14 cellular contexts compared by ENCODE assay signal in the genomic region with DNA sequence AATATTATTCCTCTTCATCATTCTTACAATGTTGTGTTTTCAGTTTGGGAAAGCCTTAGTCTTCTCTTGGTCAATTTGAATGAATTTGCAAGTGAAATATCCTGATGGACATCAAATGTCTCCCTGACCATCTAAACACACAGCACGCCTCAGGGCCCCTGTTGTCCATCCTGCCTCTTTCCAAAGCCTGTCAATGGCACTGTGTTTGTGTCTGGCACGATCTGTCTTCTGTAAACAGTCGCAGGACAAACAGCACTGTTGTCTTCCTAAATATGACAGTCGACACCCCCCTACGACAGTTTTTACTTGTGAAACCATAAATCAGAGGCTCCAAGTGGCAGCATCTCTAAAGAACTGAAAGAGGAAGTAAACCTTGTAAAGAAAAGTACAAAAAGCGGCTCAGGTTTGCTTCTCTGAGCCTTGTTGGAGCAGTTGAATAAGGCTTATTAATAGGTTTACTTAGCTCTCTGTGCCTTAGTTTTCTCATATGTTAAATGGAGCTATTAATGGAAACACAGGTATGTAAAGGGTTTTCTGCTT.
DNase-seq lines count a peak whose midpoint lies in the region; ATAC-seq and TF ChIP-seq lines count a peak whose summit lies in the region.
"Had no signal": no experiment of that assay in that cellular context is flagged by ENCODE, and none has a peak within 500 bp of the region (broad histone marks: within the 10 kb centered on the region; RNA-seq: fewer than 3 reads in every experiment).

No MANE protein-coding gene starts in this region.

- peak; percentile 19 for DNase-seq in GM10248 (ENCODE audit: extremely low spot score)
- DNase-seq in NOMO-1 treated with DMSO at 0.1 percent for 48 hours (lab: John Stamatoyannopoulos, UW; ENCODE audit: unreplicated experiment) = peak; percentile 59
- no peak for DNase-seq in activated naive CD4-positive, alpha-beta T cell treated with anti-CD3 and anti-CD28 coated beads, Interleukin-2, amount 50 U/mL, for 72 hours (ENCODE audit: low spot score in 2 of 2)
- DNase-seq in posterior vena cava (ENCODE audit: low spot score) = no peak
- no peak for DNase-seq in glutamatergic neuron
- DNase-seq: foreskin melanocyte; kidney glomerular epithelial cell; NCI-H1092; NCI-H524 treated with DMSO at 0.1 percent for 48 hours; stimulated activated naive CD4-positive, alpha-beta T cell had no signal

- H3K27ac Mint-ChIP-seq in activated naive CD4-positive, alpha-beta T cell treated with anti-CD3 and anti-CD28 coated beads, Interleukin-2, amount 50 U/mL, for 72 hours = no peak overlapping the region
- H3K27ac Mint-ChIP-seq in glutamatergic neuron (ENCODE audit: unreplicated experiment) = no peak overlapping the region
- H3K27ac Mint-ChIP-seq: neural progenitor cell had no signal

- CTCF ChIA-PET in GM10248 (lab: Yijun Ruan, JAX) = no interaction called here

- H3K4me1 Mint-ChIP-seq in glutamatergic neuron (ENCODE audit: low read depth, unreplicated experiment) = no peaks in the 10 kb centered on the region
- H3K4me1 Mint-ChIP-seq: neural progenitor cell had no signal

- no peaks in the 10 kb centered on the region for H3K36me3 Mint-ChIP-seq in activated naive CD4-positive, alpha-beta T cell treated with anti-CD3 and anti-CD28 coated beads, Interleukin-2, amount 50 U/mL, for 72 hours
- no peaks in the 10 kb centered on the region for H3K36me3 Mint-ChIP-seq in glutamatergic neuron (ENCODE audit: unreplicated experiment)
- H3K36me3 Mint-ChIP-seq: neural progenitor cell had no signal

- POLR2A ChIA-PET in GM10248 (lab: Yijun Ruan, JAX) = no interaction called here

- peaks cover 5% of the 10 kb centered on the region for H3K27me3 Mint-ChIP-seq in glutamatergic neuron (ENCODE audit: unreplicated experiment)

- ATAC-seq in GM19351 (IDR thresholded peaks at IDR 0.05; ENCODE audit: unreplicated experiment) (peak; percentile 96), HG02884 (IDR thresholded peaks at IDR 0.05; ENCODE audit: unreplicated experiment) (peak; percentile 87), HG03135 (IDR thresholded peaks at IDR 0.05; ENCODE audit: unreplicated experiment) (no peak)
- ATAC-seq in activated naive CD4-positive, alpha-beta T cell treated with anti-CD3 and anti-CD28 coated beads, Interleukin-2, amount 50 U/mL, for 72 hours = no peak

- H3K9me3 Mint-ChIP-seq in activated naive CD4-positive, alpha-beta T cell treated with anti-CD3 and anti-CD28 coated beads, Interleukin-2, amount 50 U/mL, for 72 hours = peaks cover 4 to 5% of the 10 kb centered on the region in 2 donors
- no peaks in the 10 kb centered on the region for H3K9me3 Mint-ChIP-seq in glutamatergic neuron (ENCODE audit: unreplicated experiment)
- H3K9me3 Mint-ChIP-seq: neural progenitor cell had no signal

- TF ChIP-seq CTCF in GM10248 (IDR thresholded peaks at IDR 0.05; ENCODE audit: control extremely low read depth, extremely low read depth, low read depth, missing control alignments) (no peak), glutamatergic neuron (IDR thresholded peaks at IDR 0.05; ENCODE audit: partially characterized antibody, unreplicated experiment) (no peak)

- no peak overlapping the region for H3K4me3 Mint-ChIP-seq in glutamatergic neuron (ENCODE audit: unreplicated experiment)
- H3K4me3 Mint-ChIP-seq: neural progenitor cell had no signal

- intact Hi-C loops in posterior vena cava (cut with DNase I) = no loop called here

Comparison
In these comparisons a context has a peak if more than half of its experiments do, and no peak if none do; other contexts are left out.
1. DNase-seq: peak in GM10248 (single experiment) and NOMO-1 treated with DMSO at 0.1 percent for 48 hours (single experiment); none in activated naive CD4-positive, alpha-beta T cell treated with anti-CD3 and anti-CD28 coated beads, Interleukin-2, amount 50 U/mL, for 72 hours (0 of 2), posterior vena cava (single experiment) and glutamatergic neuron (single experiment).
2. ATAC-seq: peak in GM19351 (single experiment) and HG02884 (single experiment); none in activated naive CD4-positive, alpha-beta T cell treated with anti-CD3 and anti-CD28 coated beads, Interleukin-2, amount 50 U/mL, for 72 hours (0 of 2) and HG03135 (single experiment).